8 cellular contexts compared by ENCODE assay signal in genomic region chr1:198935371-198935921, GRCh38.
DNase-seq lines count a peak whose midpoint lies in the region; TF ChIP-seq lines count a peak whose summit lies in the region.

No MANE protein-coding gene starts in this region.

- peak overlapping the region; percentile 86 for H3K4me2 ChIP-seq in skeletal muscle satellite cell (ENCODE audit: low read length)

- H3K27me3 ChIP-seq in skeletal muscle satellite cell (ENCODE audit: control insufficient read depth, insufficient read depth, low read length): no peaks in the 10 kb centered on the region

- DNase-seq in EH (ENCODE audit: low read depth) (peak; percentile 94), HFF-Myc (ENCODE audit: extremely low read depth, low read depth) (peak; percentile 93), NCI-H1048 (lab: John Stamatoyannopoulos, UW) (peak; percentile 99), SK-N-MC (ENCODE audit: low read depth, low spot score) (peak; percentile 83), hippocampal formation (lab: John Stamatoyannopoulos, UW) (peak; percentile 48 to 68), DMS79 (lab: John Stamatoyannopoulos, UW) (no peak)

- H3K4me1 ChIP-seq in skeletal muscle satellite cell (ENCODE audit: control insufficient read depth, insufficient read depth, low read length): peaks cover 26% of the 10 kb centered on the region

- H3K9me3 ChIP-seq in SK-N-MC (ENCODE audit: low read depth, low read length): no peaks in the 10 kb centered on the region
- H3K9me3 ChIP-seq in skeletal muscle satellite cell (replicated peaks; ENCODE audit: low read length): no peaks in the 10 kb centered on the region

- H3K4me3 ChIP-seq in HFF-Myc (replicated peaks; ENCODE audit: low read depth, low read length) (peak overlapping the region; percentile 77), SK-N-MC (peak overlapping the region; percentile 96), skeletal muscle satellite cell (ENCODE audit: low read length) (peak overlapping the region; percentile 73)

- TF ChIP-seq CTCF in HFF-Myc (IDR thresholded peaks at IDR 0.05; ENCODE audit: low read depth, low read length, missing control alignments): no peak

- H3K9ac ChIP-seq in SK-N-MC (ENCODE audit: insufficient read length) (peak overlapping the region; percentile 95), skeletal muscle satellite cell (ENCODE audit: low read depth, low read length) (peak overlapping the region; percentile 93)

- H3K36me3 ChIP-seq in SK-N-MC (ENCODE audit: insufficient read depth, low read length): peaks cover 42% of the 10 kb centered on the region
- H3K36me3 ChIP-seq in skeletal muscle satellite cell (ENCODE audit: insufficient read depth, low read length): peaks cover under 1% of the 10 kb centered on the region

- H3K27ac ChIP-seq in SK-N-MC (peak overlapping the region; percentile 96), angular gyrus (ENCODE audit: low read depth, low read length) (peak overlapping the region; percentile 85)
